ENCODE assay signal across 9 cellular contexts in the genomic region with DNA sequence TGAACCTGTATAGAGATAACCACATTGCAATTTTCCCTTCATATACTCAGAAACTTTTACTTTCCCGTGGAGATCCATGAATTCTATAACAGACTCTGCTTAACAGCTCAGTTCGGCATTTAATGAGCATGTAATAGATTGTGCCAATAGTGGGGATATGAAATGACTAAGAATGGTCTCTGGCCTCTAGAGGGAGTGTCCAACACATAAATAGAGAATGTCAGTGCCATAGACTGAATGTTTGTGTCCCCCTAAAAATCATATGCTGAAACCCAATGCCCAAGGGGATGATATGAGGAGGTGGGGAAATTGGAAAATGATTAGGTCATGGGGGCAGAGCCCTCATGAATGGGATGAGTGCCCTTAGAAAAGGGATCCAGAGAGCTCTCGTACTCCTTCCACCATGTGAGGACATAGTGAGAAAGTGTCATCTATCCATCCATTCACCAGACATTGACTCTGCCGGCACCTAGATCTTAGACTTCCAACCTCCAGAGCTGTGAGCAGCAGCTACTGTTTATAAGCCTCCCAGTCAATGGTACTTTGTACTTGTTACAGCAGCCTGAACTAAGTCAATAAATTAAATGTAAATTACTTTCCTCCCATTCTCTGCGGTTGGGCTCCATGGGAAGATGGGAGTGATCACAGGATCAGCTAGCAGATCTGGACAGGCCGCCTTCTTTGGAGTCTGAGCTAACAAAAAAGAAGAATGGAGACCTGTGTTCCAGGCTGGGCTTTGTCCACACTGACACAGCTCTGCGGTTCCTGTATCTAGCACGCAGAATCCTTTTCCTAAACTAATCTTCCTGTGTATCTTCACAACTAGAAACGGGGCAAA. TPM values are rescaled to one million over a fixed set of nuclear protein-coding genes. Genes with fewer than 3 reads are reported as not detected.
DNase-seq lines count a peak whose midpoint lies in the region; ATAC-seq, FAIRE-seq and TF ChIP-seq lines count a peak whose summit lies in the region.
"Had no signal": no experiment of that assay in that cellular context is flagged by ENCODE, and none has a peak within 500 bp of the region (broad histone marks: within the 10 kb centered on the region; RNA-seq: fewer than 3 reads in every experiment).

No MANE protein-coding gene starts in this region.

- intact Hi-C loops in uterus (cut with DNase I; ENCODE audit: low total_unique reads) = no loop called here

- no peak overlapping the region for H3K27ac ChIP-seq in uterus
- H3K27ac ChIP-seq: SJSA1 had no signal

- H3K27me3 ChIP-seq in uterus = no peaks in the 10 kb centered on the region
- H3K27me3 ChIP-seq: SJSA1 had no signal

- FAIRE-seq in D721Med (lab: Jason Lieb, UNC) = no peak

- TF ChIP-seq CTCF in D721Med (IDR thresholded peaks at IDR 0.05; ENCODE audit: insufficient read depth, missing control alignments) (peak; percentile 11), fibroblast of mammary gland (conservative IDR thresholded peaks at IDR 0.05; ENCODE audit: control insufficient read depth, insufficient read depth, low read depth, low read length) (peak; percentile 54), uterus (IDR thresholded peaks at IDR 0.05) (peak in 3 of 4 experiments; percentile 13 to 30 (median 30))

- no peaks in the 10 kb centered on the region for H3K36me3 ChIP-seq in uterus
- H3K36me3 ChIP-seq: SJSA1 had no signal

- no peak for ATAC-seq in HG02759 (IDR thresholded peaks at IDR 0.05; ENCODE audit: unreplicated experiment)

- no peak for TF ChIP-seq POLR2A in uterus (IDR thresholded peaks at IDR 0.05)

- H3K4me1 ChIP-seq in uterus = no peaks in the 10 kb centered on the region

- DNase-seq in D721Med (ENCODE audit: insufficient read length, low spot score) (no peak), H4 (ENCODE audit: low spot score) (peak; percentile 27), NCI-H69 (lab: John Stamatoyannopoulos, UW) (peak; percentile 69), fibroblast of mammary gland (ENCODE audit: low read depth) (peak; percentile 62), uterus (no peak), UCSD-AML1 (lab: John Stamatoyannopoulos, UW; ENCODE audit: unreplicated experiment) (no peak)
- DNase-seq in activated naive CD4-positive, alpha-beta T cell treated with Interleukin-2 at 50 U/mL for 16 hours = no peak

- no peak overlapping the region for H3K4me3 ChIP-seq in fibroblast of mammary gland (ENCODE audit: control insufficient read depth, low read depth, low read length)
- no peak overlapping the region for H3K4me3 ChIP-seq in uterus
- H3K4me3 ChIP-seq: SJSA1 had no signal

- no peaks in the 10 kb centered on the region for H3K9me3 ChIP-seq in uterus
- H3K9me3 ChIP-seq: SJSA1 had no signal

RNA-seq across cellular contexts. Expression of gene HPSE, which starts 28.1 kb away (rescaled TPM):
- total RNA-seq in H4 (2014; rRNA removed; shearing (Covaris generic)) = 5.2 and 5.6 TPM in 2 replicates
- total RNA-seq in uterus = 10 to 100 TPM in 1 of 4 donors, 1 to 10 TPM in 3; 1.3 to 10.2 (median 5.8) TPM

Comparison
In these comparisons a context has a peak if more than half of its experiments do, and no peak if none do; other contexts are left out.
1. DNase-seq: peak in H4 (single experiment), NCI-H69 (single experiment) and fibroblast of mammary gland (single experiment); none in D721Med (single experiment), uterus (0 of 2), UCSD-AML1 (single experiment) and activated naive CD4-positive, alpha-beta T cell treated with Interleukin-2 at 50 U/mL for 16 hours (single experiment).
2. Peak in every context shown above with its lines, with median percentiles within 50 percentile points of each other: CTCF ChIP-seq.